In the genomic region with DNA sequence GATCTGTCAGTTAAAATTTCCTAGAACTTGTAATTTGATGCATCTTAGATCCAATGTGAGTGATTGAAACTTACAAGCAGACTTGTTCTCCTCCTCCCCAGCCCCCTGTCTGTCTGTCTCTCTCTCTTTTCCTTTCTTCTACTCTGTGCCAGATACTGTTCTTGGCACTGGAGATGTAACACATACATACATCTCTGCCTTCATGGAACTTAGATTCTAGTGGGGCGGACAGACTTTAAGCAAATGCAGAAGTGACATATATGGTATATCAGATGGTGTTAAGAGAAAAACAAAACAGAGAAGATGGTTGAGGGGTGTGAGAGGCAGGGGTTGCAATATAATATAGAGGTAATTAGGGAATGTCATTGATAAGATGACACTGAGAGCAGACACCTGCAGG, we compare ENCODE assay signal across 1 cellular context.
TF ChIP-seq lines count a peak whose summit lies in the region.

No MANE protein-coding gene starts in this region.

TF ChIP-seq in SK-N-SH, 30 proteins besides CTCF, POLR2A, EP300 and RAD21:
- TF ChIP-seq, protein P1, sequence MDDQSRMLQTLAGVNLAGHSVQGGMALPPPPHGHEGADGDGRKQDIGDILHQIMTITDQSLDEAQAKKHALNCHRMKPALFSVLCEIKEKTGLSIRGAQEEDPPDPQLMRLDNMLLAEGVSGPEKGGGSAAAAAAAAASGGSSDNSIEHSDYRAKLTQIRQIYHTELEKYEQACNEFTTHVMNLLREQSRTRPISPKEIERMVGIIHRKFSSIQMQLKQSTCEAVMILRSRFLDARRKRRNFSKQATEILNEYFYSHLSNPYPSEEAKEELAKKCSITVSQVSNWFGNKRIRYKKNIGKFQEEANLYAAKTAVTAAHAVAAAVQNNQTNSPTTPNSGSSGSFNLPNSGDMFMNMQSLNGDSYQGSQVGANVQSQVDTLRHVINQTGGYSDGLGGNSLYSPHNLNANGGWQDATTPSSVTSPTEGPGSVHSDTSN (IDR thresholded peaks at IDR 0.05), result no peak
- TF ChIP-seq RXRA (IDR thresholded peaks at IDR 0.05; ENCODE audit: borderline replicate concordance, low read depth) (no peak), RCOR1 (IDR thresholded peaks at IDR 0.05; ENCODE audit: low read length) (no peak), NRF1 (IDR thresholded peaks at IDR 0.05; ENCODE audit: low read depth, low read length) (no peak), ELF1 (IDR thresholded peaks at IDR 0.05) (no peak), TCF12 (IDR thresholded peaks at IDR 0.05) (no peak)
TF ChIP-seq in SK-N-SH: peak in this region for 0.
